Comparison of ENCODE assay signal across 9 cellular contexts in genomic region chr5:79702606-79703380, GRCh38. TPM values are rescaled to one million over a fixed set of nuclear protein-coding genes. Genes with fewer than 3 reads are reported as not detected.
DNase-seq lines count a peak whose midpoint lies in the region; ATAC-seq, FAIRE-seq and TF ChIP-seq lines count a peak whose summit lies in the region.
"Had no signal": no experiment of that assay in that cellular context is flagged by ENCODE, and none has a peak within 500 bp of the region (broad histone marks: within the 10 kb centered on the region; RNA-seq: fewer than 3 reads in every experiment).

No MANE protein-coding gene starts in this region.

- TF ChIP-seq POLR2A in H1 (IDR thresholded peaks at IDR 0.05; ENCODE audit: control extremely low read depth in 1 of 2, low read depth in 2 of 2, low read length in 2 of 2) = no peak

- no peaks in the 10 kb centered on the region for H3K36me3 Mint-ChIP-seq in stimulated activated effector memory CD8-positive, alpha-beta T cell treated with anti-CD3 and anti-CD28 coated beads, Interleukin-12 subunit alpha, Interleukin-12 subunit beta, amount 100 ng/mL, for 72 hours

- H3K9ac ChIP-seq in H1 (replicated peaks in 1 of 4; ENCODE audit: extremely low read depth in 1 of 4, low read depth in 3 of 4, low read length in 3 of 4) (no peak overlapping the region), skeletal muscle tissue (ENCODE audit: low read depth in 1 of 3, low read length in 3 of 3) (no peak overlapping the region)

- DNase-seq in AG09309 (ENCODE audit: low read depth) (peak; percentile 61), H7 (peak; percentile 51), SKM-1 treated with dmso at 0.1 percent for 144 hours (lab: John Stamatoyannopoulos, UW; ENCODE audit: unreplicated experiment) (peak; percentile 77), H1 (ENCODE audit: low read depth in 1 of 2, low spot score in 2 of 2) (peak in 1 of 2 experiments; percentile 60), coronary artery (ENCODE audit: low spot score) (no peak), hippocampal formation (lab: John Stamatoyannopoulos, UW) (no peak)
- no peak for DNase-seq in stimulated activated effector memory CD8-positive, alpha-beta T cell treated with anti-CD3 and anti-CD28 coated beads, Interleukin-12 subunit alpha, Interleukin-12 subunit beta, amount 100 ng/mL, for 72 hours (ENCODE audit: low spot score in 2 of 2)

- no peak for TF ChIP-seq EP300 in H1 (IDR thresholded peaks at IDR 0.05; ENCODE audit: borderline replicate concordance in 1 of 2, low read depth in 2 of 2, low read length in 2 of 2)

- H2BK120ac ChIP-seq in H1 (replicated peaks; ENCODE audit: low read depth, low read length) = no peak overlapping the region

- H3K4me1 ChIP-seq in H1 (replicated peaks in 1 of 4; ENCODE audit: control insufficient read depth in 3 of 4, insufficient read depth in 4 of 4, low read length in 3 of 4) (peaks cover 0 to 3% (median 0%) of the 10 kb centered on the region in 4 experiments; a peak in 1 of 7 replicates), skeletal muscle tissue (ENCODE audit: control insufficient read depth in 3 of 3, insufficient read depth in 3 of 3, low read length in 3 of 3) (peaks cover 33 to 56% (median 36%) of the 10 kb centered on the region in 3 donors)

- H2AFZ ChIP-seq in H1 (ENCODE audit: low read length) = no peak overlapping the region

- H2BK5ac ChIP-seq in H1 (ENCODE audit: low read depth, low read length) = no peak overlapping the region

- POLR2A ChIA-PET in H1 (lab: Charles Lee; ENCODE audit: partially characterized antibody) = no interaction called here

- ATAC-seq in stimulated activated effector memory CD8-positive, alpha-beta T cell treated with anti-CD3 and anti-CD28 coated beads, Interleukin-12 subunit alpha, Interleukin-12 subunit beta, amount 100 ng/mL, for 72 hours = no peak

- TF ChIP-seq CTCF in AG09309 (IDR thresholded peaks at IDR 0.05; ENCODE audit: control insufficient read depth, insufficient read depth, low read depth, low read length, missing control alignments) (peak; percentile 55), H1 (IDR thresholded peaks at IDR 0.05; ENCODE audit: control extremely low read depth in 1 of 3, insufficient read depth in 1 of 3, low read depth in 1 of 3, low read length in 3 of 3) (peak; percentile 47 to 55 (median 55)), coronary artery (IDR thresholded peaks at IDR 0.05) (no peak)

- H2BK12ac ChIP-seq in H1 (ENCODE audit: low read depth, low read length) = no peak overlapping the region

- no peaks in the 10 kb centered on the region for H3K79me1 ChIP-seq in H1 (ENCODE audit: low read depth, low read length)

- CTCF ChIA-PET in H1 (lab: Charles Lee; ENCODE audit: partially characterized antibody) = interaction anchor here (0.7 to 4.9 kb wide), 22 partner anchors 10 to 162 kb away, joined by 3 to 45 read pairs (median 3); partner anchors contain the start of gene CMYA5

- H2BK20ac ChIP-seq in H1 (ENCODE audit: low read length) = no peak overlapping the region

- H3K27ac Mint-ChIP-seq in stimulated activated effector memory CD8-positive, alpha-beta T cell treated with anti-CD3 and anti-CD28 coated beads, Interleukin-12 subunit alpha, Interleukin-12 subunit beta, amount 100 ng/mL, for 72 hours = no peak overlapping the region

- H3K4me3 Mint-ChIP-seq in stimulated activated effector memory CD8-positive, alpha-beta T cell treated with anti-CD3 and anti-CD28 coated beads, Interleukin-12 subunit alpha, Interleukin-12 subunit beta, amount 100 ng/mL, for 72 hours = no peak overlapping the region

- no peaks in the 10 kb centered on the region for H3K27me3 ChIP-seq in H7 (ENCODE audit: control insufficient read depth, insufficient read depth, low read length)
- no peaks in the 10 kb centered on the region for H3K27me3 ChIP-seq in H1 (replicated peaks in 1 of 4; ENCODE audit: control insufficient read depth in 3 of 4, extremely low read depth in 1 of 4, insufficient read depth in 3 of 4, low read length in 3 of 4)
- H3K27me3 ChIP-seq in skeletal muscle tissue (ENCODE audit: control insufficient read depth in 3 of 3, insufficient read depth in 3 of 3, low read length in 3 of 3) = no peaks in the 10 kb centered on the region

- no peaks in the 10 kb centered on the region for H3K79me2 ChIP-seq in H1 (ENCODE audit: control insufficient read depth in 1 of 2, insufficient read depth in 2 of 2, low read length in 2 of 2)

- no peak overlapping the region for H2AK5ac ChIP-seq in H1 (ENCODE audit: low read depth, low read length)

- H4K20me1 ChIP-seq in H1 (replicated peaks in 1 of 2; ENCODE audit: control insufficient read depth in 1 of 2, insufficient read depth in 2 of 2, low read length in 2 of 2) = no peaks in the 10 kb centered on the region

- H2BK15ac ChIP-seq in H1 (ENCODE audit: low read length) = no peak overlapping the region

- H3K27ac ChIP-seq in H1 (ENCODE audit: low read depth, low read length) (no peak overlapping the region), skeletal muscle tissue (ENCODE audit: low read depth, low read length) (peak overlapping the region; percentile 49), coronary artery (no peak overlapping the region)

- FAIRE-seq in H1 (lab: Jason Lieb, UNC) = no peak
- FAIRE-seq: colon had no signal

- H3K4me1 Mint-ChIP-seq in stimulated activated effector memory CD8-positive, alpha-beta T cell treated with anti-CD3 and anti-CD28 coated beads, Interleukin-12 subunit alpha, Interleukin-12 subunit beta, amount 100 ng/mL, for 72 hours = no peaks in the 10 kb centered on the region

- H3K9me3 ChIP-seq in H1 (ENCODE audit: insufficient read depth in 2 of 2, low read depth in 1 of 2, low read length in 1 of 2) (peaks cover 0 to 3% of the 10 kb centered on the region in 2 experiments; a peak in 1 of 4 replicates), skeletal muscle tissue (ENCODE audit: control insufficient read depth in 3 of 3, low read length in 3 of 3) (no peaks in the 10 kb centered on the region)

- H4K8ac ChIP-seq in H1 (ENCODE audit: extremely low read depth, insufficient read depth, low read length) = no peak overlapping the region

- H3K23me2 ChIP-seq in H1 (ENCODE audit: low read depth, low read length) = no peaks in the 10 kb centered on the region

- no peak overlapping the region for H3K4me3 ChIP-seq in AG09309 (ENCODE audit: control insufficient read depth, low read depth, low read length)
- H3K4me3 ChIP-seq in H7 (ENCODE audit: insufficient read depth, low read depth, low read length) = no peak overlapping the region
- no peak overlapping the region for H3K4me3 ChIP-seq in H1 (ENCODE audit: extremely low read depth in 1 of 4, insufficient read depth in 2 of 4, low read depth in 3 of 4, low read length in 4 of 4)
- no peak overlapping the region for H3K4me3 ChIP-seq in skeletal muscle tissue (ENCODE audit: low read length in 3 of 3)
- no peak overlapping the region for H3K4me3 ChIP-seq in coronary artery

- no peak overlapping the region for H3K14ac ChIP-seq in H1 (ENCODE audit: insufficient read length)

- no peak overlapping the region for H3K4ac ChIP-seq in H1 (replicated peaks; ENCODE audit: insufficient read length, low read depth, low read length)

- no peak overlapping the region for H3K23ac ChIP-seq in H1 (ENCODE audit: insufficient read length)

- no peaks in the 10 kb centered on the region for H3K9me3 Mint-ChIP-seq in stimulated activated effector memory CD8-positive, alpha-beta T cell treated with anti-CD3 and anti-CD28 coated beads, Interleukin-12 subunit alpha, Interleukin-12 subunit beta, amount 100 ng/mL, for 72 hours

- H4K91ac ChIP-seq in H1 (replicated peaks; ENCODE audit: insufficient read length, low read length) = no peak overlapping the region

- no peak overlapping the region for H4K5ac ChIP-seq in H1 (ENCODE audit: insufficient read length, low read depth, low read length)

- no peak overlapping the region for H3K4me2 ChIP-seq in H1 (ENCODE audit: insufficient read depth in 1 of 2, low read depth in 2 of 2, low read length in 2 of 2)

- no peak overlapping the region for H3K56ac ChIP-seq in H1 (replicated peaks; ENCODE audit: insufficient read length, low read depth, low read length)

- no peaks in the 10 kb centered on the region for H3K36me3 ChIP-seq in H7 (replicated peaks; ENCODE audit: control insufficient read depth, insufficient read depth, low read length)
- H3K36me3 ChIP-seq in H1 (ENCODE audit: control insufficient read depth in 2 of 4, insufficient read depth in 4 of 4, low read length in 3 of 4) = no peaks in the 10 kb centered on the region
- H3K36me3 ChIP-seq in skeletal muscle tissue (ENCODE audit: control insufficient read depth in 3 of 3, insufficient read depth in 3 of 3, low read length in 3 of 3) = no peaks in the 10 kb centered on the region

- H3K18ac ChIP-seq in H1 (ENCODE audit: extremely low read depth, low read length) = no peak overlapping the region

- peak; percentile 33 to 56; a peak in 3 of 4 replicates for TF ChIP-seq RAD21 in H1 (IDR thresholded peaks at IDR 0.05 in 1 of 2, conservative IDR thresholded peaks at IDR 0.05 in 1 of 2; ENCODE audit: low read depth in 2 of 2, low read length in 2 of 2)

- WGBS in H1 (ENCODE audit: extremely low coverage in 1 of 2, insufficient coverage in 1 of 2, insufficient read length in 1 of 2, insufficient replicate concordance in 2 of 2, low coverage in 1 of 2, low lambda C conversion rate in 2 of 2, missing lambda C conversion rate in 1 of 2), 2 experiments = 65% methylated on average over 3 of the region's 3 CpGs; no CpG with 5 or more reads in 1 of the 2 experiments

TF ChIP-seq in H1, 55 proteins besides CTCF, POLR2A, EP300 and RAD21 (continues in another document):
- TF ChIP-seq POU5F1 (IDR thresholded peaks at IDR 0.05; ENCODE audit: low read depth, low read length) (no peak), RXRA (IDR thresholded peaks at IDR 0.05; ENCODE audit: insufficient read depth, low read depth, low read length) (no peak), JUN (IDR thresholded peaks at IDR 0.05; ENCODE audit: low read depth, low read length) (no peak), SRF (IDR thresholded peaks at IDR 0.05; ENCODE audit: low read depth, low read length) (no peak)

RNA-seq across cellular contexts. Expression of gene CMYA5, which starts 13.2 kb away (rescaled TPM):
- total RNA-seq in H7 (2014; rRNA removed; shearing (Covaris generic)) = 0.80 and 1.00 TPM in 2 replicates
- total RNA-seq in H1 (2021; fragmentation: NEBNext Ultra II Directional; extraction: Animal tissue kit (Norgen Biotek cat#: 25700)) = 0.65 and 0.95 TPM in 2 replicates
- 0.88 and 1.1 TPM in 2 replicates for polyA plus RNA-seq in H1 (2011; rRNA removed)
- polyA plus RNA-seq in H1 (2011; cell fraction: cytosol; rRNA removed) = 1.3 TPM
- 2.7 TPM for polyA plus RNA-seq in H1 (2011; cell fraction: nucleus; rRNA removed)
- 0.57 to 1.1 TPM (median 0.78 TPM) in 4 replicates for polyA plus RNA-seq in H1 (2012, experiment 1 of 2)
- 0.05 TPM for polyA plus RNA-seq in H1 (2012, experiment 2 of 2)
- polyA plus RNA-seq in H1 (2013, experiment 1 of 2) = 0.41 TPM
- polyA plus RNA-seq in H1 (2013, experiment 2 of 2) = 0.42 TPM
- polyA minus RNA-seq in H1 (2011; rRNA and poly(A)+ RNA removed) = 2.4 and 3.8 TPM in 2 replicates
- 0.37 TPM for polyA minus RNA-seq in H1 (2011; cell fraction: cytosol; rRNA and poly(A)+ RNA removed)
- 3.5 TPM for polyA minus RNA-seq in H1 (2011; cell fraction: nucleus; rRNA and poly(A)+ RNA removed)
- 93.9 TPM for total RNA-seq in skeletal muscle tissue

Comparison
In these comparisons a context has a peak if more than half of its experiments do, and no peak if none do; other contexts are left out.
1. DNase-seq: peak in AG09309 (single experiment), H7 (single experiment) and SKM-1 treated with dmso at 0.1 percent for 144 hours (single experiment); none in stimulated activated effector memory CD8-positive, alpha-beta T cell treated with anti-CD3 and anti-CD28 coated beads, Interleukin-12 subunit alpha, Interleukin-12 subunit beta, amount 100 ng/mL, for 72 hours (0 of 2), coronary artery (single experiment) and hippocampal formation (0 of 2).
2. RNA of gene CMYA5, which starts 13.2 kb away (total RNA-seq): 93.9 TPM in skeletal muscle tissue (single experiment); 0.65 to 0.95 TPM in H1 and 0.80 to 1.00 TPM in H7; every median in the first group is over 10 times any median in the second.